ENCODE assay signal across 21 cellular contexts in genomic region chr13:28283600-28283999, GRCh38.
DNase-seq lines count a peak whose midpoint lies in the region; ATAC-seq, FAIRE-seq and TF ChIP-seq lines count a peak whose summit lies in the region.
"Had no signal": no experiment of that assay in that cellular context is flagged by ENCODE, and none has a peak within 500 bp of the region (broad histone marks: within the 10 kb centered on the region; RNA-seq: fewer than 3 reads in every experiment).

No MANE protein-coding gene starts in this region.

- no peak for TF ChIP-seq CTCF in HepG2 (CRISPR knock-in tag; IDR thresholded peaks at IDR 0.05)
- TF ChIP-seq CTCF in right lobe of liver (IDR thresholded peaks at IDR 0.05) = no peak
- no peak for TF ChIP-seq CTCF in H1 (IDR thresholded peaks at IDR 0.05; ENCODE audit: control extremely low read depth in 1 of 3, insufficient read depth in 1 of 3, low read depth in 1 of 3, low read length in 3 of 3)

- no peak overlapping the region for H3K23ac ChIP-seq in H1 (ENCODE audit: insufficient read length)

- no peaks in the 10 kb centered on the region for H3K79me1 ChIP-seq in H1 (ENCODE audit: low read depth, low read length)

- CTCF ChIA-PET in HepG2 (lab: Yijun Ruan, JAX; ENCODE audit: low intra/inter-chr PET ratio, low total read pairs) (no interaction called here), H1 (lab: Charles Lee; ENCODE audit: partially characterized antibody) (interaction anchor here (0.6 kb wide), 1 partner anchor 280 kb away, joined by 4 read pairs; no protein-coding TSS in a partner anchor)

- BruUV-seq in HepG2 (replicated peaks; lab: Mats Ljungman, UMichigan) = no TSS peak

- no peak overlapping the region for H2BK15ac ChIP-seq in H1 (ENCODE audit: low read length)

- H3K9me3 Mint-ChIP-seq in stimulated activated memory B cell treated with anti-CD40 and anti-IgM and Interleukin-4, amounts not matched to agents 10 μg/mL and 1 μg/mL and 100 μg/mL, for 72 hours = no peaks in the 10 kb centered on the region
- H3K9me3 Mint-ChIP-seq: CD4-positive, alpha-beta T cell; CD8-positive, alpha-beta T cell had no signal

- no peaks in the 10 kb centered on the region for H3K27me3 Mint-ChIP-seq in stimulated activated memory B cell treated with anti-CD40 and anti-IgM and Interleukin-4, amounts not matched to agents 10 μg/mL and 1 μg/mL and 100 μg/mL, for 72 hours
- H3K27me3 Mint-ChIP-seq: B cell; CD4-positive, alpha-beta T cell had no signal

- in situ Hi-C loops in HepG2 (cut with HindIII; ENCODE audit: extremely low pct_ligation_motif_present, low pct_unique_long_range_greater_than_20kb) = no loop called here

- H2BK5ac ChIP-seq in H1 (ENCODE audit: low read depth, low read length) = no peak overlapping the region

- H2BK120ac ChIP-seq in H1 (replicated peaks; ENCODE audit: low read depth, low read length) = no peak overlapping the region

- H3K9ac ChIP-seq in HepG2 (ENCODE audit: insufficient read depth, low read depth, low read length) (no peak overlapping the region), H1 (replicated peaks in 1 of 4; ENCODE audit: extremely low read depth in 1 of 4, low read depth in 3 of 4, low read length in 3 of 4) (no peak overlapping the region)
- H3K9ac ChIP-seq: BLaER1 treated with 17β-estradiol and CSF1 and Interleukin-3, amounts not matched to agents 10 nM and 100 nM had no signal

- H4K91ac ChIP-seq in H1 (replicated peaks; ENCODE audit: insufficient read length, low read length) = no peak overlapping the region

- TF ChIP-seq RAD21 in HepG2 (CRISPR knock-in tag; IDR thresholded peaks at IDR 0.05) = no peak
- no peak for TF ChIP-seq RAD21 in H1 (IDR thresholded peaks at IDR 0.05 in 1 of 2, conservative IDR thresholded peaks at IDR 0.05 in 1 of 2; ENCODE audit: low read depth in 2 of 2, low read length in 2 of 2)

- POLR2A ChIA-PET in HepG2 (lab: Yijun Ruan, JAX) = no interaction called here
- POLR2A ChIA-PET in H1 (lab: Charles Lee; ENCODE audit: partially characterized antibody) = no interaction called here

- no peaks in the 10 kb centered on the region; the same call in 1 of the 2 replicates for H3K23me2 ChIP-seq in H1 (ENCODE audit: low read depth, low read length)

- DNase-seq in HepG2 (ENCODE audit: low spot score) = no peak
- DNase-seq in right lobe of liver = no peak
- DNase-seq in H1 (ENCODE audit: low read depth in 1 of 2, low spot score in 2 of 2) = no peak
- no peak for DNase-seq in activated gamma-delta T cell (lab: John Stamatoyannopoulos, UW)
- DNase-seq: AML-193; Caco-2; Calu3; CD4-positive, alpha-beta T cell; CD8-positive, alpha-beta T cell; DMS79 treated with DMSO at 0.1 percent for 48 hours; GF-D8 had no signal

- H4K20me1 ChIP-seq in HepG2 (ENCODE audit: insufficient read depth, low read length) (no peaks in the 10 kb centered on the region), H1 (replicated peaks in 1 of 2; ENCODE audit: control insufficient read depth in 1 of 2, insufficient read depth in 2 of 2, low read length in 2 of 2) (no peaks in the 10 kb centered on the region)

- H3K14ac ChIP-seq in H1 (ENCODE audit: insufficient read length) = no peak overlapping the region

- H2BK12ac ChIP-seq in H1 (ENCODE audit: low read depth, low read length) = no peak overlapping the region

- no peak overlapping the region for H2BK20ac ChIP-seq in H1 (ENCODE audit: low read length)

- H3K4me3 ChIP-seq in HepG2 (replicated peaks in 1 of 3; ENCODE audit: insufficient read depth in 1 of 3, low read depth in 2 of 3, low read length in 3 of 3) = no peak overlapping the region
- no peak overlapping the region for H3K4me3 ChIP-seq in right lobe of liver
- no peak overlapping the region for H3K4me3 ChIP-seq in H1 (ENCODE audit: extremely low read depth in 1 of 4, insufficient read depth in 2 of 4, low read depth in 3 of 4, low read length in 4 of 4)
- H3K4me3 ChIP-seq: A549; BLaER1 treated with 17β-estradiol and CSF1 and Interleukin-3, amounts not matched to agents 10 nM and 100 nM had no signal

- H3K36me3 ChIP-seq in HepG2 (replicated peaks in 1 of 2; ENCODE audit: control insufficient read depth in 1 of 2, insufficient read depth in 2 of 2, low read length in 2 of 2) = peaks cover 1 to 20% of the 10 kb centered on the region in 2 experiments; a peak in 4 of 5 replicates
- H3K36me3 ChIP-seq in right lobe of liver = peaks cover 0 to 16% (median 0%) of the 10 kb centered on the region in 4 donors
- peaks cover 2 to 45% (median 10%) of the 10 kb centered on the region in 4 experiments; a peak in 6 of 8 replicates for H3K36me3 ChIP-seq in H1 (ENCODE audit: control insufficient read depth in 2 of 4, insufficient read depth in 4 of 4, low read length in 3 of 4)

- no peak overlapping the region for H3K4ac ChIP-seq in H1 (replicated peaks; ENCODE audit: insufficient read length, low read depth, low read length)

- no peak overlapping the region for H3K18ac ChIP-seq in H1 (ENCODE audit: extremely low read depth, low read length)

- H2AFZ ChIP-seq in HepG2 (ENCODE audit: low read length) (no peak overlapping the region), H1 (ENCODE audit: low read length) (no peak overlapping the region)

- H3K27me3 ChIP-seq in HepG2 (ENCODE audit: control insufficient read depth in 1 of 2, insufficient read depth in 2 of 2, low read length in 2 of 2) (no peaks in the 10 kb centered on the region), right lobe of liver (no peaks in the 10 kb centered on the region), H1 (replicated peaks in 1 of 4; ENCODE audit: control insufficient read depth in 3 of 4, extremely low read depth in 1 of 4, insufficient read depth in 3 of 4, low read length in 3 of 4) (no peaks in the 10 kb centered on the region)
- H3K27me3 ChIP-seq: BLaER1 treated with 17β-estradiol and CSF1 and Interleukin-3, amounts not matched to agents 10 nM and 100 nM had no signal

- no peak overlapping the region for H3K27ac ChIP-seq in HepG2 (ENCODE audit: extremely low read length, insufficient read depth, low read length)
- no peak overlapping the region for H3K27ac ChIP-seq in right lobe of liver
- no peak overlapping the region for H3K27ac ChIP-seq in H1 (ENCODE audit: low read depth, low read length)
- H3K27ac ChIP-seq: 22Rv1; A549; BLaER1 treated with 17β-estradiol and CSF1 and Interleukin-3, amounts not matched to agents 10 nM and 100 nM; C4-2B had no signal

- H3K27ac Mint-ChIP-seq in stimulated activated memory B cell treated with anti-CD40 and anti-IgM and Interleukin-4, amounts not matched to agents 10 μg/mL and 1 μg/mL and 100 μg/mL, for 72 hours = no peak overlapping the region
- H3K27ac Mint-ChIP-seq: B cell; CD8-positive, alpha-beta T cell had no signal

- H4K5ac ChIP-seq in H1 (ENCODE audit: insufficient read length, low read depth, low read length) = no peak overlapping the region

- no peak for FAIRE-seq in HepG2 (lab: Jason Lieb, UNC)
- FAIRE-seq in H1 (lab: Jason Lieb, UNC) = no peak
- FAIRE-seq: A549, D721Med, G401.6, GM12892, GM18507 had no signal

- H3K4me2 ChIP-seq in HepG2 (ENCODE audit: low read depth, low read length) (no peak overlapping the region), H1 (ENCODE audit: insufficient read depth in 1 of 2, low read depth in 2 of 2, low read length in 2 of 2) (no peak overlapping the region)
- H3K4me2 ChIP-seq: A549; BLaER1 treated with 17β-estradiol and CSF1 and Interleukin-3, amounts not matched to agents 10 nM and 100 nM had no signal

- ATAC-seq in HepG2 = no peak
- ATAC-seq in right lobe of liver = no peak
- ATAC-seq in stimulated activated memory B cell treated with anti-CD40 and anti-IgM and Interleukin-4, amounts not matched to agents 10 μg/mL and 1 μg/mL and 100 μg/mL, for 72 hours = no peak
- ATAC-seq: A549; CD8-positive, alpha-beta T cell had no signal

- no peaks in the 10 kb centered on the region for H3K4me1 Mint-ChIP-seq in stimulated activated memory B cell treated with anti-CD40 and anti-IgM and Interleukin-4, amounts not matched to agents 10 μg/mL and 1 μg/mL and 100 μg/mL, for 72 hours

- no peak overlapping the region for H3K4me3 Mint-ChIP-seq in stimulated activated memory B cell treated with anti-CD40 and anti-IgM and Interleukin-4, amounts not matched to agents 10 μg/mL and 1 μg/mL and 100 μg/mL, for 72 hours
- H3K4me3 Mint-ChIP-seq: B cell; CD4-positive, alpha-beta T cell; CD8-positive, alpha-beta T cell had no signal

- no peak overlapping the region for H2AK5ac ChIP-seq in H1 (ENCODE audit: low read depth, low read length)

- WGBS in HepG2 (ENCODE audit: low lambda C conversion rate) = 95% methylated on average over 3 of the region's 3 CpGs
- 100% methylated on average over 2 of the region's 3 CpGs for WGBS in right lobe of liver (ENCODE audit: insufficient coverage, low coverage, low lambda C conversion rate, missing lambda C conversion rate)
- WGBS in H1 (ENCODE audit: extremely low coverage in 1 of 2, insufficient coverage in 1 of 2, insufficient read length in 1 of 2, insufficient replicate concordance in 2 of 2, low coverage in 1 of 2, low lambda C conversion rate in 2 of 2, missing lambda C conversion rate in 1 of 2), 2 experiments = 92% methylated on average over 3 of the region's 3 CpGs; no CpG with 5 or more reads in 1 of the 2 experiments

- peaks cover 73% of the 10 kb centered on the region for H3K36me3 Mint-ChIP-seq in stimulated activated memory B cell treated with anti-CD40 and anti-IgM and Interleukin-4, amounts not matched to agents 10 μg/mL and 1 μg/mL and 100 μg/mL, for 72 hours

- no peak overlapping the region for H4K8ac ChIP-seq in H1 (ENCODE audit: extremely low read depth, insufficient read depth, low read length)

- H3K79me2 ChIP-seq in HepG2 (ENCODE audit: insufficient read depth, low read length) (no peaks in the 10 kb centered on the region), H1 (ENCODE audit: control insufficient read depth in 1 of 2, insufficient read depth in 2 of 2, low read length in 2 of 2) (no peaks in the 10 kb centered on the region)

- intact Hi-C loops in HepG2 (cut with micrococcal nuclease; ENCODE audit: unreplicated experiment) = no loop called here
- intact Hi-C loops in right lobe of liver (cut with DNase I) = no loop called here

- H3K9me3 ChIP-seq in HepG2 (ENCODE audit: low read length) (no peaks in the 10 kb centered on the region), right lobe of liver (no peaks in the 10 kb centered on the region), H1 (ENCODE audit: insufficient read depth in 2 of 2, low read depth in 1 of 2, low read length in 1 of 2) (no peaks in the 10 kb centered on the region)
- H3K9me3 ChIP-seq: A549, Caco-2 had no signal

- H3K4me1 ChIP-seq in HepG2 (ENCODE audit: insufficient read depth, low read length) (no peaks in the 10 kb centered on the region), right lobe of liver (no peaks in the 10 kb centered on the region), H1 (replicated peaks in 1 of 4; ENCODE audit: control insufficient read depth in 3 of 4, insufficient read depth in 4 of 4, low read length in 3 of 4) (no peaks in the 10 kb centered on the region)
- H3K4me1 ChIP-seq: A549; BLaER1 treated with 17β-estradiol and CSF1 and Interleukin-3, amounts not matched to agents 10 nM and 100 nM; Caco-2 had no signal

- TF ChIP-seq EP300 in HepG2 (IDR thresholded peaks at IDR 0.05; ENCODE audit: low read depth in 2 of 2, low read length in 2 of 2) (no peak), HepG2 (CRISPR knock-in tag; IDR thresholded peaks at IDR 0.05; ENCODE audit: borderline replicate concordance) (no peak), H1 (IDR thresholded peaks at IDR 0.05; ENCODE audit: borderline replicate concordance in 1 of 2, low read depth in 2 of 2, low read length in 2 of 2) (no peak)

- H3K56ac ChIP-seq in H1 (replicated peaks; ENCODE audit: insufficient read length, low read depth, low read length) = no peak overlapping the region

- TF ChIP-seq POLR2A in HepG2 (IDR thresholded peaks at IDR 0.05; ENCODE audit: insufficient read depth in 1 of 2, low read depth in 2 of 2, low read length in 2 of 2) = no peak
- no peak for TF ChIP-seq POLR2A in right lobe of liver (IDR thresholded peaks at IDR 0.05)
- no peak for TF ChIP-seq POLR2A in H1 (IDR thresholded peaks at IDR 0.05; ENCODE audit: control extremely low read depth in 1 of 2, low read depth in 2 of 2, low read length in 2 of 2)

Comparison
In these comparisons a context has a peak if more than half of its experiments do, and no peak if none do; other contexts are left out.
1. Of the 41 proteins assayed by ChIP-seq in both HepG2 and H1: peak only in HepG2: none; only in H1: none; in both: CEBPB; in neither: 40.